9 cellular contexts compared by ENCODE assay signal in the genomic region with DNA sequence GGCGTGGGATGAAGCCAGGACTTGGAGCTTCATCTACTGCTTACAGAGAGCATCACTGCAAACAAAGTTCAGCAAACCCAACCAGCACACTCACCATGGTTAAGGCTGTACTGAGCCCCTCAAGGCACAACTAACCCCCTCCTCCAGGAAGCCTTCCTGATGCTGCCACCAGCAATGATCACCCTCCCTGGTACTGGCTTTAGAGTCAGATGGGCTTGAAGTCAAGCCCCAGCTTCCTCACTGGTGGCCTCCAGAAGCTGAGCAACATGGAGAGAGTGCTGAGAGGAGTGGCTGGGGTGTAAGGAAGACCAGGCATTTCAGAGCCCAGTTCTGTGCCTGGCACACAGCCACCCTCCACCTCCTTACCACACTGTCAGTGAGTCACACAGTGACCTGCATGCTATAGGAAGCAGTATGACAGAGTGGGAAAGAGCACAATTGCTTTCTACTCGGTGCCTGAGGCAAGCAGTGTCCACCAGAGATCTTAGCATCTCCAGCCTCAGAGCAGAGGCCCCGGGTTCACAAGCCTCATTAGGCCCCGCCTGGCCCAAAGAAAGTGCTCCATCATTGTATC. TPM values are rescaled to one million over a fixed set of nuclear protein-coding genes. Genes with fewer than 3 reads are reported as not detected.
DNase-seq lines count a peak whose midpoint lies in the region; ATAC-seq, FAIRE-seq and TF ChIP-seq lines count a peak whose summit lies in the region.
"Had no signal": no experiment of that assay in that cellular context is flagged by ENCODE, and none has a peak within 500 bp of the region (broad histone marks: within the 10 kb centered on the region; RNA-seq: fewer than 3 reads in every experiment).

No MANE protein-coding gene starts in this region.

- in situ Hi-C loops in astrocyte of the spinal cord (cut with HindIII; ENCODE audit: low sequenced_read_pairs) (no loop called here), GM13977 (cut with MboI; ENCODE audit: low pct_unique_long_range_greater_than_20kb, low sequenced_read_pairs, unreplicated experiment) (no loop called here)

- no peak overlapping the region for H4K91ac ChIP-seq in mesenchymal stem cell (ENCODE audit: low read length)

- no peak overlapping the region for H3K14ac ChIP-seq in mesenchymal stem cell (ENCODE audit: low read length in 2 of 2)

- H3K4me1 ChIP-seq in mesenchymal stem cell (ENCODE audit: control insufficient read depth, insufficient read depth, low read depth, low read length), result peaks cover 9% of the 10 kb centered on the region

- H3K4me3 Mint-ChIP-seq in effector memory CD8-positive, alpha-beta T cell, result no peak overlapping the region

- no peaks in the 10 kb centered on the region for H3K27me3 ChIP-seq in mesenchymal stem cell (ENCODE audit: control insufficient read depth in 1 of 2, insufficient read depth in 1 of 2, low read length in 2 of 2)

- peaks cover 0 to 38% of the 10 kb centered on the region in 2 experiments for H3K36me3 ChIP-seq in mesenchymal stem cell (ENCODE audit: control insufficient read depth in 1 of 2, insufficient read depth in 2 of 2, low read depth in 1 of 2, low read length in 2 of 2)

- H3K79me1 ChIP-seq in mesenchymal stem cell (replicated peaks; ENCODE audit: low read length, poor library complexity, severe bottlenecking), result no peaks in the 10 kb centered on the region

- DNase-seq in AG09309 (ENCODE audit: low read depth) (peak; percentile 52), HTR-8/SVneo (ENCODE audit: insufficient read length, low spot score) (peak; percentile 57), astrocyte of the spinal cord (ENCODE audit: low read depth, low spot score) (peak; percentile 84), mesenchymal stem cell (peak; percentile 83), GM13977 (ENCODE audit: low spot score) (no peak)
- no peak for DNase-seq in effector memory CD8-positive, alpha-beta T cell
- DNase-seq in stimulated activated CD4-positive, alpha-beta T cell treated with anti-CD3 and anti-CD28 coated beads, Interleukin-4, amount 100 ng/mL, for 4 hours, result no peak
- DNase-seq: NCI-H774 had no signal

- no peak overlapping the region for H3K4me3 ChIP-seq in AG09309 (ENCODE audit: control insufficient read depth, low read depth, low read length)
- no peak overlapping the region for H3K4me3 ChIP-seq in astrocyte of the spinal cord (ENCODE audit: low read depth, low read length)
- H3K4me3 ChIP-seq in mesenchymal stem cell (ENCODE audit: insufficient read depth in 1 of 2, low read depth in 1 of 2, low read length in 2 of 2), result no peak overlapping the region

- H3K4ac ChIP-seq in mesenchymal stem cell (ENCODE audit: low read depth in 1 of 2, low read length in 2 of 2), result no peak overlapping the region

- peak; percentile 28 for FAIRE-seq in HTR-8/SVneo (lab: Jason Lieb, UNC)

- no peak overlapping the region for H4K8ac ChIP-seq in mesenchymal stem cell (ENCODE audit: low read length)

- no peak overlapping the region for H2AFZ ChIP-seq in mesenchymal stem cell (ENCODE audit: low read depth, low read length)

- peaks cover 0 to 2% of the 10 kb centered on the region in 2 donors for H3K4me1 Mint-ChIP-seq in effector memory CD8-positive, alpha-beta T cell (ENCODE audit: low read depth in 2 of 2)

- no peaks in the 10 kb centered on the region for H3K9me3 Mint-ChIP-seq in effector memory CD8-positive, alpha-beta T cell

- H3K27ac Mint-ChIP-seq in effector memory CD8-positive, alpha-beta T cell, result no peak overlapping the region

- H2BK120ac ChIP-seq in mesenchymal stem cell (ENCODE audit: low read depth, low read length), result no peak overlapping the region

- H3K18ac ChIP-seq in mesenchymal stem cell (ENCODE audit: low read depth in 1 of 2, low read length in 2 of 2), result peak overlapping the region in 1 of 2 experiments; percentile 42

- no peak overlapping the region for H3K4me2 ChIP-seq in mesenchymal stem cell (ENCODE audit: low read length, poor library complexity, severe bottlenecking)

- H2BK5ac ChIP-seq in mesenchymal stem cell (ENCODE audit: low read depth, low read length, poor library complexity, severe bottlenecking), result no peak overlapping the region

- H2AK5ac ChIP-seq in mesenchymal stem cell (ENCODE audit: low read length, severe bottlenecking), result no peak overlapping the region

- peaks cover 10% of the 10 kb centered on the region for H3K36me3 Mint-ChIP-seq in effector memory CD8-positive, alpha-beta T cell (ENCODE audit: insufficient read depth)

- no peak for ATAC-seq in effector memory CD8-positive, alpha-beta T cell (replicated peaks)
- ATAC-seq in HG03460 (IDR thresholded peaks at IDR 0.05; ENCODE audit: unreplicated experiment), result no peak

- H3K27ac ChIP-seq in mesenchymal stem cell (ENCODE audit: low read length, poor library complexity, severe bottlenecking), result no peak overlapping the region

- H2BK12ac ChIP-seq in mesenchymal stem cell (ENCODE audit: low read length in 2 of 2), result peak overlapping the region in 1 of 2 experiments; percentile 32

- H3K27me3 Mint-ChIP-seq in effector memory CD8-positive, alpha-beta T cell, result no peaks in the 10 kb centered on the region

- 77% methylated on average over 4 of the region's 4 CpGs for WGBS in mesenchymal stem cell

- TF ChIP-seq CTCF in AG09309 (IDR thresholded peaks at IDR 0.05; ENCODE audit: control insufficient read depth, insufficient read depth, low read depth, low read length, missing control alignments), result no peak
- no peak for TF ChIP-seq CTCF in astrocyte of the spinal cord (IDR thresholded peaks at IDR 0.05; ENCODE audit: low read depth, low read length)
- TF ChIP-seq CTCF in GM13977 (IDR thresholded peaks at IDR 0.05; ENCODE audit: extremely low read depth, insufficient read depth, missing control alignments), result no peak

- H2BK15ac ChIP-seq in mesenchymal stem cell (ENCODE audit: low read depth, poor library complexity, severe bottlenecking), result no peak overlapping the region

- no peak overlapping the region for H3K9ac ChIP-seq in mesenchymal stem cell (ENCODE audit: low read length)

- H3K9me3 ChIP-seq in mesenchymal stem cell (ENCODE audit: control insufficient read depth, low read length), result no peaks in the 10 kb centered on the region

- no peak overlapping the region for H3K23ac ChIP-seq in mesenchymal stem cell (ENCODE audit: low read length in 2 of 2)

RNA-seq across cellular contexts. Expression of a gene that starts 24.7 kb away (rescaled TPM):
- polyA plus RNA-seq in mesenchymal stem cell (2013, experiment 1 of 2), result 0.33 TPM
- 0.30 TPM for polyA plus RNA-seq in mesenchymal stem cell (2013, experiment 2 of 2)

RNA-seq across cellular contexts. Expression of a gene that starts 46.4 kb away (rescaled TPM):
- polyA plus RNA-seq in mesenchymal stem cell (2013, experiment 1 of 2), result 3.7 TPM
- polyA plus RNA-seq in mesenchymal stem cell (2013, experiment 2 of 2), result 4.4 TPM

RNA-seq across cellular contexts. Expression of a gene that starts 51.2 kb away (rescaled TPM):
- not detected for polyA plus RNA-seq in mesenchymal stem cell (2013, experiment 1 of 2)
- polyA plus RNA-seq in mesenchymal stem cell (2013, experiment 2 of 2), result not detected

Comparison
In these comparisons a context has a peak if more than half of its experiments do, and no peak if none do; other contexts are left out.
1. DNase-seq: peak in AG09309 (single experiment), HTR-8/SVneo (single experiment), astrocyte of the spinal cord (single experiment) and mesenchymal stem cell (single experiment); none in effector memory CD8-positive, alpha-beta T cell (0 of 3), stimulated activated CD4-positive, alpha-beta T cell treated with anti-CD3 and anti-CD28 coated beads, Interleukin-4, amount 100 ng/mL, for 4 hours (0 of 2) and GM13977 (single experiment).